In the genomic region with DNA sequence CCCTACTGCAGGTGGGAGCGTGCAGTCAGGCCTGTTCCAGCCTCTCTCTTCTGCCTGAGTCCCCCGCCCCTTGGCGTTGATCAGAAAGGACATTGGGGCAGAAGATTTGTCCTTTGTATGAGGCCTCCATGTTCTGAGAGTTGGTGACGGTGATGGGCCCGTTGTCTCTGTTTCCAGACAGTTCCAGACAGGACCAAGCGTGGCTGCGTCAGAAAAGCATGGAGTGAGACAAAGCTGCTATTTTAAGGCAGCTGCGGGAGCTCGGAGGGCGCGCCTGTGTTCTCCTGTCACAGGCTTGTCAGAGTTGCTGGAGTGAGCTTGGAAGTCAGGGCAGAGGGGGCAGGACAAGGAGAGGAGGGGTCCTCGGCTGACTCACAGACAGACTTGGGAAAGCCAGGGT, we compare ENCODE assay signal across 26 cellular contexts. TPM values are rescaled to one million over a fixed set of nuclear protein-coding genes. Genes with fewer than 3 reads are reported as not detected.
"Had no signal": no experiment of that assay in that cellular context is flagged by ENCODE, and none has a peak within 500 bp of the region (broad histone marks: within the 10 kb centered on the region; RNA-seq: fewer than 3 reads in every experiment).

No MANE protein-coding gene starts in this region.

- ATAC-seq: activated CD4-positive, alpha-beta T cell treated with anti-CD3 and anti-CD28 coated beads for 36 hours; activated CD8-positive, alpha-beta memory T cell treated with anti-CD3 and anti-CD28 coated beads, Interleukin-2, amount 10 ng/mL, durations not matched to agents 7 days and 5 days; activated CD8-positive, alpha-beta T cell treated with anti-CD3 and anti-CD28 coated beads, Interleukin-2, amount 10 ng/mL, durations not matched to agents 7 days and 5 days; activated naive CD4-positive, alpha-beta T cell treated with anti-CD3 and anti-CD28 coated beads, Interleukin-2, amount 50 U/mL, for 72 hours; left lobe of liver; right lobe of liver; T-cell had no signal

- H3K9me3 Mint-ChIP-seq: immature natural killer cell; nephron progenitor cell; stimulated activated naive CD8-positive, alpha-beta T cell treated with anti-CD3 and anti-CD28 coated beads, Interleukin-15, Interleukin-2, amounts not matched to agents 100 ng/mL and 50 ng/mL, for 24 hours; T-cell; type B pancreatic cell had no signal

- H3K79me2 ChIP-seq: parathyroid adenoma had no signal

- H3K36me3 Mint-ChIP-seq: activated CD8-positive, alpha-beta memory T cell treated with anti-CD3 and anti-CD28 coated beads, Interleukin-2, amount 10 ng/mL, durations not matched to agents 7 days and 5 days; activated naive CD4-positive, alpha-beta T cell treated with anti-CD3 and anti-CD28 coated beads, Interleukin-2, amount 50 U/mL, for 72 hours; immature natural killer cell; naive B cell; T-cell; type B pancreatic cell had no signal

- H3K4me3 Mint-ChIP-seq: activated CD4-positive, alpha-beta T cell treated with anti-CD3 and anti-CD28 coated beads for 36 hours; activated CD8-positive, alpha-beta memory T cell treated with anti-CD3 and anti-CD28 coated beads, Interleukin-2, amount 10 ng/mL, durations not matched to agents 7 days and 5 days; activated CD8-positive, alpha-beta T cell treated with anti-CD3 and anti-CD28 coated beads, Interleukin-2, amount 10 ng/mL, durations not matched to agents 7 days and 5 days; immature natural killer cell; nephron progenitor cell; stimulated activated naive CD8-positive, alpha-beta T cell treated with anti-CD3 and anti-CD28 coated beads, Interleukin-15, Interleukin-2, amounts not matched to agents 100 ng/mL and 50 ng/mL, for 24 hours; T-cell; T-helper 2 cell treated with Interferon-gamma antibody and Interleukin-4, amounts not matched to agents 5 μg/mL and 100 μg/mL, for 36 hours; type B pancreatic cell had no signal

- H3K27ac ChIP-seq: parathyroid adenoma, right lobe of liver, skin epidermis, thoracic aorta, vagina had no signal

- H3K27me3 Mint-ChIP-seq: activated CD4-positive, alpha-beta T cell treated with anti-CD3 and anti-CD28 coated beads for 36 hours; activated CD8-positive, alpha-beta memory T cell treated with anti-CD3 and anti-CD28 coated beads, Interleukin-2, amount 10 ng/mL, durations not matched to agents 7 days and 5 days; stimulated activated naive CD8-positive, alpha-beta T cell treated with anti-CD3 and anti-CD28 coated beads, Interleukin-15, Interleukin-2, amounts not matched to agents 100 ng/mL and 50 ng/mL, for 24 hours had no signal

- H3K27me3 ChIP-seq: breast epithelium, right lobe of liver, vagina had no signal

- H3K4me1 ChIP-seq: breast epithelium, right lobe of liver had no signal

- H3K4me1 Mint-ChIP-seq: activated CD4-positive, alpha-beta T cell treated with anti-CD3 and anti-CD28 coated beads for 36 hours; activated CD8-positive, alpha-beta memory T cell treated with anti-CD3 and anti-CD28 coated beads, Interleukin-2, amount 10 ng/mL, durations not matched to agents 7 days and 5 days; immature natural killer cell; naive B cell; T-cell had no signal

- H3K27ac Mint-ChIP-seq: activated CD4-positive, alpha-beta T cell treated with anti-CD3 and anti-CD28 coated beads for 36 hours; activated CD8-positive, alpha-beta memory T cell treated with anti-CD3 and anti-CD28 coated beads, Interleukin-2, amount 10 ng/mL, durations not matched to agents 7 days and 5 days; activated CD8-positive, alpha-beta T cell treated with anti-CD3 and anti-CD28 coated beads, Interleukin-2, amount 10 ng/mL, durations not matched to agents 7 days and 5 days; activated naive CD4-positive, alpha-beta T cell treated with anti-CD3 and anti-CD28 coated beads, Interleukin-2, amount 50 U/mL, for 72 hours; immature natural killer cell; naive B cell; nephron progenitor cell; stimulated activated naive CD8-positive, alpha-beta T cell treated with anti-CD3 and anti-CD28 coated beads, Interleukin-15, Interleukin-2, amounts not matched to agents 100 ng/mL and 50 ng/mL, for 24 hours; T-cell; T-helper 2 cell treated with Interferon-gamma antibody and Interleukin-4, amounts not matched to agents 5 μg/mL and 100 μg/mL, for 36 hours; type B pancreatic cell had no signal

- H2AFZ ChIP-seq: parathyroid adenoma had no signal

- DNase-seq: activated CD4-positive, alpha-beta T cell treated with anti-CD3 and anti-CD28 coated beads for 36 hours; activated CD4-positive, CD25-positive, alpha-beta regulatory T cell; activated CD8-positive, alpha-beta memory T cell treated with anti-CD3 and anti-CD28 coated beads, Interleukin-2, amount 10 ng/mL, durations not matched to agents 7 days and 5 days; activated CD8-positive, alpha-beta T cell treated with anti-CD3 and anti-CD28 coated beads, Interleukin-2, amount 10 ng/mL, durations not matched to agents 7 days and 5 days; activated naive CD4-positive, alpha-beta T cell; activated T-cell treated with anti-CD3 and anti-CD28 coated beads, Interleukin-2, amount 50 U/mL, for 48 hours; effector CD8-positive, alpha-beta T cell; immature natural killer cell; naive B cell; nephron progenitor cell; occipital lobe; right lobe of liver; stimulated activated CD4-positive, alpha-beta T cell treated with anti-CD3 and anti-CD28 coated beads, Interleukin-12 subunit alpha, Interleukin-12 subunit beta, amount 100 ng/mL, for 4 hours; stimulated activated CD4-positive, alpha-beta T cell treated with anti-CD3 and anti-CD28 coated beads, Interleukin-4, amount 100 ng/mL, for 1 hour; T-cell had no signal

- H3K9me3 ChIP-seq: breast epithelium, right lobe of liver, thoracic aorta, vagina had no signal

- H3K36me3 ChIP-seq: breast epithelium, right lobe of liver, thoracic aorta, vagina had no signal

- H3K9ac ChIP-seq: parathyroid adenoma had no signal

- H3K4me3 ChIP-seq: breast epithelium, lung, right lobe of liver, skin epidermis, thoracic aorta, vagina had no signal

RNA-seq across cellular contexts. Expression of a gene that starts 32.1 kb away (rescaled TPM):
- polyA plus RNA-seq: immature natural killer cell had no signal
